ENCODE assay signal across 33 cellular contexts in genomic region chr4:80257851-80258250, GRCh38.
"Had no signal": no experiment of that assay in that cellular context is flagged by ENCODE, and none has a peak within 500 bp of the region (broad histone marks: within the 10 kb centered on the region; RNA-seq: fewer than 3 reads in every experiment).

No MANE protein-coding gene starts in this region.

- H3K36me3 ChIP-seq: brain microvascular endothelial cell, colonic mucosa, SJCRH30, WERI-Rb-1 had no signal

- DNase-seq: activated CD4-positive, alpha-beta T cell treated with anti-CD3 and anti-CD28 coated beads for 1 hour; activated CD4-positive, alpha-beta T cell treated with anti-CD3 and anti-CD28 coated beads, Interleukin-2, amount 10 ng/mL, durations not matched to agents 24 days and 14 days; activated CD4-positive, alpha-beta T cell treated with anti-CD3 and anti-CD28 coated beads, Interleukin-2, amount 50 U/mL, for 4 hours; activated CD4-positive, CD25-positive, alpha-beta regulatory T cell; activated CD8-positive, alpha-beta T cell treated with anti-CD3 and anti-CD28 coated beads for 36 hours; activated effector memory CD4-positive, alpha-beta T cell treated with anti-CD3 and anti-CD28 coated beads, Interleukin-2, amount 50 U/mL, for 16 hours; activated naive CD4-positive, alpha-beta T cell; activated naive CD4-positive, alpha-beta T cell treated with anti-CD3 and anti-CD28 coated beads, Interleukin-2, amount 50 U/mL, for 16 hours; activated naive CD8-positive, alpha-beta T cell treated with anti-CD3 and anti-CD28 coated beads for 36 hours; activated T-cell treated with anti-CD3 and anti-CD28 coated beads, Interleukin-2, amount 50 U/mL, for 1 hour; activated T-cell treated with anti-CD3 and anti-CD28 coated beads, Interleukin-2, amount 50 U/mL, for 72 hours; amniotic stem cell; aorta; brain microvascular endothelial cell; central memory CD4-positive, alpha-beta T cell; colonic mucosa; Karpas-422; KBM-7; NCI-H1048; NCI-H1694 treated with DMSO at 0.1 percent for 48 hours; NCI-H2029; NCI-H345; NCI-H524 treated with DMSO at 0.1 percent for 48 hours; NCI-H774; SHP77; SJCRH30; T-helper 1 cell; T-helper 2 cell; T-helper 9 cell; WERI-Rb-1 had no signal

- ATAC-seq: activated CD8-positive, alpha-beta T cell treated with anti-CD3 and anti-CD28 coated beads for 36 hours; activated T-cell treated with anti-CD3 and anti-CD28 coated beads, Interleukin-2, amount 50 U/mL, for 72 hours; activated T-helper 17 cell treated with anti-CD3 and anti-CD28 coated beads, Interleukin-2, amount 50 U/mL, for 72 hours; Panc1 had no signal

- H3K27ac ChIP-seq: brain microvascular endothelial cell, colonic mucosa, SJCRH30, SK-N-MC, WERI-Rb-1 had no signal

- H3K4me1 ChIP-seq: colonic mucosa had no signal

- H3K27me3 ChIP-seq: brain microvascular endothelial cell, colonic mucosa, SJCRH30 had no signal

- H3K4me3 ChIP-seq: colonic mucosa, SJCRH30, SK-N-MC had no signal
